Comparison of ENCODE assay signal across 8 cellular contexts in the genomic region with DNA sequence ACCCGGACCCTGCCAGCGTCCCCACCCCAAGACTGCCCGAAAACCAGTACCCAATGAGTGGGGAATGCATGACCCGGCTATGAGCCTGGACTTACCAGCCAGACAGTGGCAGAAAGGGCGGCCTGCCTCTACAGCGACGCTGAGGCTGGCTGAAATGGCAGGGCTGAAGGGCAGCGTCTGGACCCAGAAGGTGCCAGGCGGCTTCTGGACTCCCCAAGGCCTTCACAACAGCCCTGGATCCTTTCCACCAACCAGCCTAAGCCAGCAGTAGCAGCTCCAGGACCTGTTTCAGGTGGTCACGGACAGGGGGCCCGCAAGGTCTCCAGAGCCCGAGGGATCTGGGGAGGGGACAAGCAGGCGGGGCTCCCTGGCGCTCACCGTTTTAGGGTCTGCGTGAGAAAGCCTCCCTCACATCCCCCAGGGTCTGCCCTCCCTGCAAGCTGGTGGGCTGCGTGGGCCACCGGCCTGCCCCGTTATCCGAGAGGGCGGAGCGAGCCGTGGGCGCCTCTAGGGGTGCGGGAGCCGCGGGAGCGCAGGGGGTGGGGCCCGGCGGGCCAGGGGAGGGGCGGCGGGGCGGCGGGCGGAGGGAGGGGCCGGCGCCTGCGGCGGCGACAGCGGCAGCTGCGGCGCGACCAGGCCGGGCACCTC. TPM values are rescaled to one million over a fixed set of nuclear protein-coding genes. Genes with fewer than 3 reads are reported as not detected.
DNase-seq lines count a peak whose midpoint lies in the region; ATAC-seq and TF ChIP-seq lines count a peak whose summit lies in the region.

RIPOR1 (plus strand) TSS at position 608 of the 648 bp plus-strand sequence. CDS start 9,618 bp downstream, outside the sequence.

- H3K36me3 ChIP-seq in BLaER1 treated with 17β-estradiol and CSF1 and Interleukin-3, amounts not matched to agents 10 nM and 100 nM: peaks cover 0 to 12% (median 0%) of the 10 kb centered on the region in 11 experiments; a peak in 2 of 22 replicates
- H3K36me3 ChIP-seq in iPS-20b (ENCODE audit: insufficient read depth, low read depth, low read length) (no peaks in the 10 kb centered on the region), gastrocnemius medialis (no peaks in the 10 kb centered on the region)

- H3K27me3 Mint-ChIP-seq in T-helper 1 cell treated with Interleukin-12 subunit alpha and Interleukin-12 subunit beta and Interleukin-4 antibody, amounts not matched to agents 30 μg/mL and 1 μg/mL, for 36 hours (ENCODE audit: low read depth): peaks cover 47% of the 10 kb centered on the region

- peaks cover 51 to 80% (median 69%) of the 10 kb centered on the region in 10 experiments for H3K4me1 ChIP-seq in BLaER1 treated with 17β-estradiol and CSF1 and Interleukin-3, amounts not matched to agents 10 nM and 100 nM
- H3K4me1 ChIP-seq in iPS-20b (ENCODE audit: insufficient read depth, low read length) (no peaks in the 10 kb centered on the region; the same call in none of the 2 replicates), gastrocnemius medialis (peaks cover 16 to 28% of the 10 kb centered on the region in 2 donors)

- peak within 1 kb of the TSS; percentile 75 to 96 (median 90) for H3K4me3 ChIP-seq in BLaER1 treated with 17β-estradiol and CSF1 and Interleukin-3, amounts not matched to agents 10 nM and 100 nM
- H3K4me3 ChIP-seq in cardiac fibroblast (replicated peaks in 1 of 2; ENCODE audit: low read depth in 2 of 2, low read length in 2 of 2) (peak within 1 kb of the TSS; percentile 69 to 79), iPS-20b (ENCODE audit: low read length) (peak within 1 kb of the TSS; percentile 66), gastrocnemius medialis (peak within 1 kb of the TSS; percentile 77 to 97 (median 93))

- H3K27ac Mint-ChIP-seq in T-helper 1 cell treated with Interleukin-12 subunit alpha and Interleukin-12 subunit beta and Interleukin-4 antibody, amounts not matched to agents 30 μg/mL and 1 μg/mL, for 36 hours: no peak within 1 kb of the TSS

- H3K9me3 ChIP-seq in BLaER1 treated with 17β-estradiol and CSF1 and Interleukin-3, amounts not matched to agents 10 nM and 100 nM (replicated peaks in 1 of 11): no peaks in the 10 kb centered on the region
- H3K9me3 ChIP-seq in iPS-20b (ENCODE audit: insufficient read depth, low read depth, low read length): no peaks in the 10 kb centered on the region
- H3K9me3 ChIP-seq in gastrocnemius medialis: no peaks in the 10 kb centered on the region

- TF ChIP-seq CTCF in cardiac fibroblast (IDR thresholded peaks at IDR 0.05; ENCODE audit: low read depth, low read length) (no peak), gastrocnemius medialis (IDR thresholded peaks at IDR 0.05 in 4 of 5, conservative IDR thresholded peaks at IDR 0.05 in 1 of 5) (peak in 1 of 5 experiments; percentile 14)

- H3K4me1 Mint-ChIP-seq in T-helper 1 cell treated with Interleukin-12 subunit alpha and Interleukin-12 subunit beta and Interleukin-4 antibody, amounts not matched to agents 30 μg/mL and 1 μg/mL, for 36 hours (ENCODE audit: low read depth): peaks cover 20% of the 10 kb centered on the region

- peak within 1 kb of the TSS; percentile 82 for H3K4me3 Mint-ChIP-seq in T-helper 1 cell treated with Interleukin-12 subunit alpha and Interleukin-12 subunit beta and Interleukin-4 antibody, amounts not matched to agents 30 μg/mL and 1 μg/mL, for 36 hours

- in situ Hi-C loops in gastrocnemius medialis (cut with MboI; ENCODE audit: low sequenced_read_pairs in 4 of 4): loop anchor here in 2 of 4 donors (10.0 kb wide), 2 partner anchors 126 to 136 kb away; partner anchors contain the start of genes ACD (in 1 of the 2), C16orf86 (in 1 of the 2), ENKD1 (in 1 of the 2) and PARD6A (in 1 of the 2)

- ATAC-seq in gastrocnemius medialis: peak; percentile 57 to 64
- no peak for ATAC-seq in GM18867 (IDR thresholded peaks at IDR 0.05; ENCODE audit: unreplicated experiment)

- peaks cover 13 to 44% (median 34%) of the 10 kb centered on the region in 11 experiments; a peak in 21 of 22 replicates for H4K20me1 ChIP-seq in BLaER1 treated with 17β-estradiol and CSF1 and Interleukin-3, amounts not matched to agents 10 nM and 100 nM

- no peak for TF ChIP-seq POLR2A in gastrocnemius medialis (IDR thresholded peaks at IDR 0.05)

- no peaks in the 10 kb centered on the region for H3K27me3 ChIP-seq in BLaER1 treated with 17β-estradiol and CSF1 and Interleukin-3, amounts not matched to agents 10 nM and 100 nM
- H3K27me3 ChIP-seq in iPS-20b (ENCODE audit: insufficient read depth, low read length): peaks cover 99% of the 10 kb centered on the region
- no peaks in the 10 kb centered on the region for H3K27me3 ChIP-seq in gastrocnemius medialis

- peak within 1 kb of the TSS; percentile 96 to 100 (median 99) for H3K4me2 ChIP-seq in BLaER1 treated with 17β-estradiol and CSF1 and Interleukin-3, amounts not matched to agents 10 nM and 100 nM

- H3K9me3 Mint-ChIP-seq in T-helper 1 cell treated with Interleukin-12 subunit alpha and Interleukin-12 subunit beta and Interleukin-4 antibody, amounts not matched to agents 30 μg/mL and 1 μg/mL, for 36 hours: no peaks in the 10 kb centered on the region

- peaks cover 4% of the 10 kb centered on the region for H3K36me3 Mint-ChIP-seq in T-helper 1 cell treated with Interleukin-12 subunit alpha and Interleukin-12 subunit beta and Interleukin-4 antibody, amounts not matched to agents 30 μg/mL and 1 μg/mL, for 36 hours (ENCODE audit: low read depth)

- H3K9ac ChIP-seq in BLaER1 treated with 17β-estradiol and CSF1 and Interleukin-3, amounts not matched to agents 10 nM and 100 nM: peak within 1 kb of the TSS; percentile 84 to 93 (median 89)
- peak within 1 kb of the TSS; percentile 37; the same call in 1 of the 2 replicates for H3K9ac ChIP-seq in iPS-20b (ENCODE audit: low read depth, low read length)

- intact Hi-C loops in gastrocnemius medialis (cut with DNase I; ENCODE audit: low total_unique reads): loop anchor here (1.0 to 10.0 kb wide), 2 partner anchors 34 to 276 kb away; partner anchors contain the start of genes CTCF, RANBP10 and TSNAXIP1

- peak within 1 kb of the TSS; percentile 77 to 88 (median 83) for H3K27ac ChIP-seq in BLaER1 treated with 17β-estradiol and CSF1 and Interleukin-3, amounts not matched to agents 10 nM and 100 nM
- H3K27ac ChIP-seq in iPS-20b (ENCODE audit: low read length) (no peak within 1 kb of the TSS), gastrocnemius medialis (peak within 1 kb of the TSS; percentile 91 to 99 (median 93))

- DNase-seq in H4 (ENCODE audit: low spot score) (no peak), cardiac fibroblast (ENCODE audit: low read depth in 2 of 2) (no peak), gastrocnemius medialis (peak in 1 of 2 donors; percentile 59), NCI-H1105 (lab: John Stamatoyannopoulos, UW) (no peak)

RNA-seq across cellular contexts. Expression of gene RIPOR1, which starts in this region (rescaled TPM):
- total RNA-seq in H4 (2014; rRNA removed; shearing (Covaris generic)): 10.4 and 11.0 TPM in 2 replicates
- total RNA-seq in gastrocnemius medialis: 10 to 100 TPM; 10.6 to 65.4 (median 25.1) TPM
